27 cellular contexts compared by ENCODE assay signal in the genomic region with DNA sequence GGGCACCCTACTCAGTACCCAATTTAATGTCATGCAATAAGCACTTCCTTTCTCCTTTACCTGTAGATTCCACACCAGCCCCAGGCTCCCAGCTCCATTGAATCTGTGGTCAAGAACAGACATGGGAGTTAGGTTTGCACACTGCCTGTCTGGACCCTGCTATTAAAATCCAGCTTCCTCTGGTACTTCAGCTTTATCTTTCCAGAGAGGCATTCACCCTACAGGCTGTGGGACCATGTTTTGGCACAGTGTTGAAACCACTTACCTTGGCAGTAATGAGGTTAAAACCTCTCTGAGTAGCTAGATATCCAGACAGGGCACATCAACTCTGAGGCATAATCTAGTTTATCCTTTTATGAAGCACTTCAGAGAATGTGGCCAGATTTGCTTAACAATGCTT.
"Had no signal": no experiment of that assay in that cellular context is flagged by ENCODE, and none has a peak within 500 bp of the region (broad histone marks: within the 10 kb centered on the region; RNA-seq: fewer than 3 reads in every experiment).

No MANE protein-coding gene starts in this region.

- H3K27ac Mint-ChIP-seq: activated CD4-positive, alpha-beta T cell treated with anti-CD3 and anti-CD28 coated beads, Interleukin-2, amount 10 ng/mL, durations not matched to agents 24 days and 14 days; activated CD8-positive, alpha-beta T cell treated with anti-CD3 and anti-CD28 coated beads, Interleukin-2, amount 10 ng/mL, durations not matched to agents 7 days and 5 days; activated naive CD4-positive, alpha-beta T cell treated with anti-CD3 and anti-CD28 coated beads, Interleukin-2, amount 50 U/mL, for 24 hours; activated naive CD8-positive, alpha-beta T cell treated with anti-CD3 and anti-CD28 coated beads, Interleukin-2, amount 10 ng/mL, durations not matched to agents 7 days and 5 days; activated T-cell treated with anti-CD3 and anti-CD28 coated beads, Interleukin-2, amount 50 U/mL, for 24 hours; activated T-helper 2 cell treated with anti-CD3 and anti-CD28 coated beads, Interferon-gamma antibody, Interleukin-2, Interleukin-4, amounts not matched to agents 10 μg/mL and 5 μg/mL and 100 μg/mL, durations not matched to agents 14 hours and 24 hours and 36 hours had no signal

- H3K36me3 Mint-ChIP-seq: activated naive CD4-positive, alpha-beta T cell treated with anti-CD3 and anti-CD28 coated beads, Interleukin-2, amount 50 U/mL, for 24 hours; activated naive CD8-positive, alpha-beta T cell treated with anti-CD3 and anti-CD28 coated beads, Interleukin-2, amount 10 ng/mL, durations not matched to agents 7 days and 5 days had no signal

- ATAC-seq: activated CD8-positive, alpha-beta T cell treated with anti-CD3 and anti-CD28 coated beads, Interleukin-2, amount 10 ng/mL, durations not matched to agents 7 days and 5 days; K562 had no signal

- H3K27ac ChIP-seq: ascending aorta, Peyer's patch had no signal

- DNase-seq: activated CD4-positive, alpha-beta T cell treated with anti-CD3 and anti-CD28 coated beads, Interleukin-2, amount 10 ng/mL, durations not matched to agents 24 days and 14 days; activated CD4-positive, alpha-beta T cell treated with anti-CD3 and anti-CD28 coated beads, Interleukin-2, amount 50 U/mL, for 4 hours; activated CD8-positive, alpha-beta T cell treated with anti-CD3 and anti-CD28 coated beads, Interleukin-2, amount 10 ng/mL, durations not matched to agents 7 days and 5 days; activated gamma-delta T cell; activated naive CD4-positive, alpha-beta T cell treated with Interleukin-2 at 50 U/mL for 16 hours; activated naive CD8-positive, alpha-beta T cell treated with anti-CD3 and anti-CD28 coated beads, Interleukin-2, amount 10 ng/mL, durations not matched to agents 7 days and 5 days; activated T-cell treated with anti-CD3 and anti-CD28 coated beads, Interleukin-2, amount 50 U/mL, for 24 hours; amygdala; caudate nucleus; cerebellar nuclear complex; IMR-90; NCI-H1436 treated with DMSO at 0.1 percent for 48 hours; NCI-H1694 treated with DMSO at 0.1 percent for 48 hours; NCI-H2029; NCI-H2107; NCI-H226; NCI-H446 treated with DMSO at 0.1 percent for 48 hours; Peyer's patch; RPMI8226; SW 1271; T-helper 1 cell; T-helper 2 cell; T-helper 9 cell had no signal

- H3K9me3 ChIP-seq: ascending aorta, Peyer's patch had no signal

- H3K4me1 Mint-ChIP-seq: activated CD4-positive, alpha-beta T cell treated with anti-CD3 and anti-CD28 coated beads, Interleukin-2, amount 10 ng/mL, durations not matched to agents 24 days and 14 days; activated naive CD4-positive, alpha-beta T cell treated with anti-CD3 and anti-CD28 coated beads, Interleukin-2, amount 50 U/mL, for 24 hours; activated naive CD8-positive, alpha-beta T cell treated with anti-CD3 and anti-CD28 coated beads, Interleukin-2, amount 10 ng/mL, durations not matched to agents 7 days and 5 days had no signal

- H3K36me3 ChIP-seq: ascending aorta, Peyer's patch had no signal

- H3K4me3 ChIP-seq: ascending aorta, K562, Peyer's patch had no signal

- H3K27me3 Mint-ChIP-seq: activated CD4-positive, alpha-beta T cell treated with anti-CD3 and anti-CD28 coated beads, Interleukin-2, amount 10 ng/mL, durations not matched to agents 24 days and 14 days; activated naive CD4-positive, alpha-beta T cell treated with anti-CD3 and anti-CD28 coated beads, Interleukin-2, amount 50 U/mL, for 24 hours; activated naive CD8-positive, alpha-beta T cell treated with anti-CD3 and anti-CD28 coated beads, Interleukin-2, amount 10 ng/mL, durations not matched to agents 7 days and 5 days; activated T-cell treated with anti-CD3 and anti-CD28 coated beads, Interleukin-2, amount 50 U/mL, for 24 hours had no signal

- H3K4me1 ChIP-seq: ascending aorta, Peyer's patch had no signal

- H3K4me3 Mint-ChIP-seq: activated CD4-positive, alpha-beta T cell treated with anti-CD3 and anti-CD28 coated beads, Interleukin-2, amount 10 ng/mL, durations not matched to agents 24 days and 14 days; activated CD8-positive, alpha-beta T cell treated with anti-CD3 and anti-CD28 coated beads, Interleukin-2, amount 10 ng/mL, durations not matched to agents 7 days and 5 days; activated naive CD4-positive, alpha-beta T cell treated with anti-CD3 and anti-CD28 coated beads, Interleukin-2, amount 50 U/mL, for 24 hours; activated naive CD8-positive, alpha-beta T cell treated with anti-CD3 and anti-CD28 coated beads, Interleukin-2, amount 10 ng/mL, durations not matched to agents 7 days and 5 days; activated T-cell treated with anti-CD3 and anti-CD28 coated beads, Interleukin-2, amount 50 U/mL, for 24 hours had no signal

- H3K27me3 ChIP-seq: ascending aorta, Peyer's patch had no signal

- H3K9me3 Mint-ChIP-seq: activated CD4-positive, alpha-beta T cell treated with anti-CD3 and anti-CD28 coated beads, Interleukin-2, amount 10 ng/mL, durations not matched to agents 24 days and 14 days; activated naive CD4-positive, alpha-beta T cell treated with anti-CD3 and anti-CD28 coated beads, Interleukin-2, amount 50 U/mL, for 24 hours; activated T-helper 2 cell treated with anti-CD3 and anti-CD28 coated beads, Interferon-gamma antibody, Interleukin-2, Interleukin-4, amounts not matched to agents 10 μg/mL and 5 μg/mL and 100 μg/mL, durations not matched to agents 14 hours and 24 hours and 36 hours had no signal
